9 cellular contexts compared by ENCODE assay signal in the genomic region with DNA sequence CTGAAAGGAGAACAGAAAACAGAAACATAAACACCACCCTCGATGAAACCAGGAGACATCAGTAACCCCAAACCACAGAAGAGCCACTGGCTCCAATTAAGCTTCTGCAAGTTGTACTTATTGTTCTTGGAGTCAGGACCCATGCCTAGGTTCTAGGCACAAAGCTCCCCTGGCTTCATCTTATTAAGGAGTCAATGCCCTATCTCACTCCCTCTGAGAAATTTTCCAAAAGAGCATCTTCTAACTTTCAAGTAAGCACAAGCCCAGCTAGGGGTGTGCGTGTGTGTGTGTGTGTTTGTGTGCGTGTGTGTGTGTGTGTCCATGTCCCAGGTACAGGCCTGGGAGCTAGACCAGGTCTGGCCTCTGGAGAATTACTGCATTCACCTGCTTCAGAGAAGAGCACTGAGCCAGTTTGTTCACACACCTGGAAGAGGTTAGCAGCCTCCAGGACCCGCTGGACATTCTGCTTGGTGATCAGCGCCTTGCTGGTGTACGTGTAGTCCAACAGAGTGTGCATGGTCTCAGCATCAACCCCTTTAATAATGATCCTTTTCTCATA. TPM values are rescaled to one million over a fixed set of nuclear protein-coding genes. Genes with fewer than 3 reads are reported as not detected.
A peak's percentile ranks its signal among the peaks of the same experiment; 100 is the strongest.
DNase-seq lines count a peak whose midpoint lies in the region; ATAC-seq and TF ChIP-seq lines count a peak whose summit lies in the region.
"Had no signal": no experiment of that assay in that cellular context is flagged by ENCODE, and none has a peak within 500 bp of the region (broad histone marks: within the 10 kb centered on the region; RNA-seq: fewer than 3 reads in every experiment).

No MANE protein-coding gene starts in this region.

- H3K79me2 ChIP-seq in hepatocyte = no peaks in the 10 kb centered on the region

- no peaks in the 10 kb centered on the region for H3K9me2 ChIP-seq in hepatocyte (replicated peaks; ENCODE audit: insufficient read depth)

- H3K4me1 Mint-ChIP-seq in activated naive CD4-positive, alpha-beta T cell treated with anti-CD3 and anti-CD28 coated beads, Interleukin-2, amount 10 ng/mL, durations not matched to agents 7 days and 5 days = peaks cover 47% of the 10 kb centered on the region

- no peaks in the 10 kb centered on the region for H4K20me1 ChIP-seq in hepatocyte (ENCODE audit: insufficient read depth, poor library complexity, severe bottlenecking)

- ATAC-seq in HG02973 (IDR thresholded peaks at IDR 0.05; ENCODE audit: unreplicated experiment) (peak; percentile 77), omental fat pad (ENCODE audit: low FRiP score) (no peak)

- intact Hi-C loops in transverse colon (cut with DNase I; ENCODE audit: low total_unique reads) = no loop called here

- peaks cover 4% of the 10 kb centered on the region for H3K9me3 Mint-ChIP-seq in activated naive CD4-positive, alpha-beta T cell treated with anti-CD3 and anti-CD28 coated beads, Interleukin-2, amount 10 ng/mL, durations not matched to agents 7 days and 5 days

- TF ChIP-seq POLR2A in transverse colon (IDR thresholded peaks at IDR 0.05) = no peak

- peak overlapping the region; percentile 47 for H3K4me3 Mint-ChIP-seq in activated naive CD4-positive, alpha-beta T cell treated with anti-CD3 and anti-CD28 coated beads, Interleukin-2, amount 10 ng/mL, durations not matched to agents 7 days and 5 days

- H3K27me3 Mint-ChIP-seq in activated naive CD4-positive, alpha-beta T cell treated with anti-CD3 and anti-CD28 coated beads, Interleukin-2, amount 10 ng/mL, durations not matched to agents 7 days and 5 days = no peaks in the 10 kb centered on the region

- no peaks in the 10 kb centered on the region for H3K36me3 ChIP-seq in transverse colon
- no peaks in the 10 kb centered on the region for H3K36me3 ChIP-seq in hepatocyte (replicated peaks; ENCODE audit: insufficient read depth, low read depth)

- H3K27ac Mint-ChIP-seq in activated naive CD4-positive, alpha-beta T cell treated with anti-CD3 and anti-CD28 coated beads, Interleukin-2, amount 10 ng/mL, durations not matched to agents 7 days and 5 days = peak overlapping the region; percentile 91

- 77 to 78% methylated on average over 4 to 6 of the region's 6 CpGs for WGBS in transverse colon (ENCODE audit: low coverage in 1 of 2), 2 donors
- WGBS in hepatocyte (ENCODE audit: low lambda C conversion rate, missing lambda C conversion rate) = 96% methylated on average over 6 of the region's 6 CpGs

- DNase-seq in activated naive CD4-positive, alpha-beta T cell treated with anti-CD3 and anti-CD28 coated beads, Interleukin-2, amount 10 ng/mL, durations not matched to agents 7 days and 5 days = peak; percentile 55
- DNase-seq in activated naive CD4-positive, alpha-beta T cell treated with Interleukin-2 at 50 U/mL for 16 hours = no peak
- DNase-seq in OCI-M1 (lab: John Stamatoyannopoulos, UW) (peak; percentile 10), transverse colon (no peak), omental fat pad (ENCODE audit: low spot score) (no peak), NCI-H2196 treated with DMSO at 0.1 percent for 48 hours (lab: John Stamatoyannopoulos, UW; ENCODE audit: unreplicated experiment) (no peak), hepatocyte (ENCODE audit: low spot score) (no peak)

- H3K4me1 ChIP-seq in transverse colon (no peaks in the 10 kb centered on the region), hepatocyte (ENCODE audit: insufficient read depth) (no peaks in the 10 kb centered on the region)

- CTCF ChIA-PET in activated naive CD4-positive, alpha-beta T cell treated with anti-CD3 and anti-CD28 coated beads, Interleukin-2, amount 10 ng/mL, durations not matched to agents 7 days and 5 days (lab: Charles Lee) = interaction anchor here (0.9 to 1.2 kb wide), 3 partner anchors 12 to 48 kb away, joined by 3 to 4 read pairs (median 3); no protein-coding TSS in a partner anchor

- H3K4me3 ChIP-seq in transverse colon = no peak overlapping the region
- H3K4me3 ChIP-seq in hepatocyte = no peak overlapping the region

- TF ChIP-seq CTCF in transverse colon (IDR thresholded peaks at IDR 0.05) = no peak
- no peak for TF ChIP-seq CTCF in omental fat pad (IDR thresholded peaks at IDR 0.05)
- TF ChIP-seq CTCF in hepatocyte (IDR thresholded peaks at IDR 0.05; ENCODE audit: poor library complexity) = no peak

- H2AFZ ChIP-seq in hepatocyte = no peak overlapping the region

- in situ Hi-C loops in transverse colon (cut with MboI; ENCODE audit: low pct_ligation_motif_present in 1 of 4, low pct_unique_long_range_greater_than_20kb in 1 of 4, low sequenced_read_pairs in 3 of 4) = no loop called here

- peaks cover 74% of the 10 kb centered on the region for H3K36me3 Mint-ChIP-seq in activated naive CD4-positive, alpha-beta T cell treated with anti-CD3 and anti-CD28 coated beads, Interleukin-2, amount 10 ng/mL, durations not matched to agents 7 days and 5 days

- H3K27ac ChIP-seq in transverse colon = peak overlapping the region in 3 of 4 donors; percentile 6 to 63 (median 52)
- H3K27ac ChIP-seq in hepatocyte = no peak overlapping the region

- H3K9me3 ChIP-seq in transverse colon (no peaks in the 10 kb centered on the region), hepatocyte (ENCODE audit: low read depth) (no peaks in the 10 kb centered on the region)

- no peak overlapping the region for H3K4me2 ChIP-seq in hepatocyte

- H3K27me3 ChIP-seq in transverse colon = no peaks in the 10 kb centered on the region
- H3K27me3 ChIP-seq in hepatocyte = no peaks in the 10 kb centered on the region

- TF ChIP-seq EP300 in transverse colon (IDR thresholded peaks at IDR 0.05; ENCODE audit: low read depth) = no peak

RNA-seq across cellular contexts. Expression of gene KLHL6, which starts 28.0 kb away (rescaled TPM):
- 10 to 100 TPM in 1 of 4 donors, 1 to 10 TPM in 2, under 1 TPM in 1; 0.60 to 17.0 (median 2.7) TPM for total RNA-seq in transverse colon
- 10 to 100 TPM in 1 of 4 donors, 1 to 10 TPM in 3; 3.0 to 21.5 (median 6.5) TPM for total RNA-seq in omental fat pad
- total RNA-seq in hepatocyte = 0.16 and 0.17 TPM in 2 replicates
- polyA plus RNA-seq in hepatocyte = 0.04 TPM in 1 of 2 replicates, not detected in the other
- polyA plus RNA-seq: BJ had no signal

Comparison
In these comparisons a context has a peak if more than half of its experiments do, and no peak if none do; other contexts are left out.
1. DNase-seq: peak in activated naive CD4-positive, alpha-beta T cell treated with anti-CD3 and anti-CD28 coated beads, Interleukin-2, amount 10 ng/mL, durations not matched to agents 7 days and 5 days (single experiment) and OCI-M1 (single experiment); none in activated naive CD4-positive, alpha-beta T cell treated with Interleukin-2 at 50 U/mL for 16 hours (single experiment), transverse colon (single experiment), omental fat pad (single experiment), NCI-H2196 treated with DMSO at 0.1 percent for 48 hours (single experiment) and hepatocyte (single experiment).